Comparison of ENCODE assay signal across 17 cellular contexts in the genomic region with DNA sequence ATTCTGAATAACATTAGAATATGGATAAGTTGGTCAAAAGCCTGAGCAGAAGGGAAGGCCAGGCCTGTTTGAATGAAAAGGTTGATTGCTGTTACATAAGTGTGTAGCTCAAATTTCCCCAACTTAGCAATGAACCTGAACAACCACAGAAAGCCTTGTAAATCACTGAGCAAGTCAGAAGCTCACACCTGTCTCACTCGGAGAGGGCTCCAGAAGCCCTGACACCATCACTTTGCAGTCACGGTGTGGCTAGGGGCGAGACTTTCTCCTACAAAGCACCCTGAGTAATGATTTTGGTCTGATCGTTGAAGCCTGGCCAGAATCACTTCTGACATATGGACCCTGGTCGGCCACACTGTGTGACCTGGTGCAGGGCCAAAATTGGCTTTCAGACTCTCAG.
"Had no signal": no experiment of that assay in that cellular context is flagged by ENCODE, and none has a peak within 500 bp of the region (broad histone marks: within the 10 kb centered on the region; RNA-seq: fewer than 3 reads in every experiment).

No MANE protein-coding gene starts in this region.

- DNase-seq: activated CD4-positive, alpha-beta T cell treated with anti-CD3 and anti-CD28 coated beads for 48 hours; activated naive CD4-positive, alpha-beta T cell treated with Interleukin-2 at 50 U/mL for 16 hours; activated naive CD8-positive, alpha-beta T cell treated with anti-CD3 and anti-CD28 coated beads, Interleukin-2, amount 50 U/mL, for 24 hours; colonic mucosa; foreskin keratinocyte; head of caudate nucleus; left cardiac atrium; naive B cell; posterior cingulate gyrus; stimulated activated CD4-positive, alpha-beta T cell treated with anti-CD3 and anti-CD28 coated beads, Interleukin-2, amount 100 ng/mL, for 24 hours; stimulated activated naive CD4-positive, alpha-beta T cell; upper lobe of right lung had no signal

- H3K9me3 ChIP-seq: ascending aorta, colonic mucosa, right atrium auricular region, upper lobe of right lung had no signal

- H3K27ac Mint-ChIP-seq: activated naive CD8-positive, alpha-beta T cell treated with anti-CD3 and anti-CD28 coated beads, Interleukin-2, amount 50 U/mL, for 24 hours; WTC11 had no signal

- H3K27ac ChIP-seq: ascending aorta, cardiac muscle cell, colonic mucosa, foreskin keratinocyte, right atrium auricular region, upper lobe of right lung had no signal

- H3K27me3 ChIP-seq: ascending aorta, cardiac muscle cell, colonic mucosa, right atrium auricular region, upper lobe of right lung had no signal

- H3K36me3 ChIP-seq: ascending aorta, cardiac muscle cell, colonic mucosa, right atrium auricular region, upper lobe of right lung had no signal

- H3K4me1 Mint-ChIP-seq: activated naive CD8-positive, alpha-beta T cell treated with anti-CD3 and anti-CD28 coated beads, Interleukin-2, amount 50 U/mL, for 24 hours; naive B cell had no signal

- H3K9me3 Mint-ChIP-seq: activated naive CD8-positive, alpha-beta T cell treated with anti-CD3 and anti-CD28 coated beads, Interleukin-2, amount 50 U/mL, for 24 hours; WTC11 had no signal

- H3K27me3 Mint-ChIP-seq: activated naive CD8-positive, alpha-beta T cell treated with anti-CD3 and anti-CD28 coated beads, Interleukin-2, amount 50 U/mL, for 24 hours; naive B cell had no signal

- H3K36me3 Mint-ChIP-seq: naive B cell, WTC11 had no signal

- H3K4me1 ChIP-seq: ascending aorta, colonic mucosa, foreskin keratinocyte, right atrium auricular region, upper lobe of right lung had no signal

- ATAC-seq: activated naive CD8-positive, alpha-beta T cell treated with anti-CD3 and anti-CD28 coated beads, Interleukin-2, amount 50 U/mL, for 24 hours; foreskin keratinocyte; left cardiac atrium; upper lobe of right lung; WTC11 had no signal

- H3K4me3 Mint-ChIP-seq: activated naive CD8-positive, alpha-beta T cell treated with anti-CD3 and anti-CD28 coated beads, Interleukin-2, amount 50 U/mL, for 24 hours; naive B cell; WTC11 had no signal

- H3K4me3 ChIP-seq: ascending aorta, cardiac muscle cell, colonic mucosa, lung, right atrium auricular region, upper lobe of right lung had no signal
